ENCODE assay signal across 8 cellular contexts in genomic region chr19:40139533-40140287, GRCh38. TPM values are rescaled to one million over a fixed set of nuclear protein-coding genes. Genes with fewer than 3 reads are reported as not detected.
DNase-seq lines count a peak whose midpoint lies in the region; ATAC-seq, FAIRE-seq and TF ChIP-seq lines count a peak whose summit lies in the region.

No MANE protein-coding gene starts in this region.

- H3K4me1 ChIP-seq in body of pancreas = no peaks in the 10 kb centered on the region

- no peaks in the 10 kb centered on the region for H3K36me3 ChIP-seq in body of pancreas (replicated peaks in 1 of 2; ENCODE audit: insufficient read depth in 1 of 2, low read depth in 2 of 2)

- intact Hi-C loops in CD14-positive monocyte (cut with micrococcal nuclease) (loop anchor here (1.0 to 10.0 kb wide), 3 partner anchors 83 to 145 kb away; partner anchors contain the start of gene AKT2 (in 1 of the 2)), body of pancreas (cut with DNase I) (loop anchor here (5.0 kb wide), 1 partner anchor 498 kb away; no protein-coding TSS in a partner anchor)

- TF ChIP-seq POLR2A in body of pancreas (IDR thresholded peaks at IDR 0.05) = no peak

- DNase-seq in CD14-positive monocyte (ENCODE audit: low spot score) = no peak
- peak; percentile 58 for DNase-seq in GM20000 (ENCODE audit: low spot score)
- peak; percentile 45 for DNase-seq in NCI-H460 (ENCODE audit: extremely low read depth, low read depth)
- peak in 2 of 4 donors; percentile 23 to 34 for DNase-seq in body of pancreas
- peak; percentile 45 for DNase-seq in kidney glomerular epithelial cell (lab: John Stamatoyannopoulos, UW)
- peak; percentile 51 for DNase-seq in urothelium cell line (ENCODE audit: low spot score)
- DNase-seq in activated effector memory CD4-positive, alpha-beta T cell treated with Interleukin-2 at 50 U/mL for 16 hours = no peak

- FAIRE-seq in urothelium cell line (lab: Jason Lieb, UNC) = peak; percentile 23

- peaks cover 19% of the 10 kb centered on the region for H3K4me1 Mint-ChIP-seq in CD14-positive monocyte

- TF ChIP-seq CTCF in CD14-positive monocyte (IDR thresholded peaks at IDR 0.05) (peak; percentile 76), GM20000 (IDR thresholded peaks at IDR 0.05; ENCODE audit: extremely low read depth, missing control alignments) (peak; percentile 38), body of pancreas (IDR thresholded peaks at IDR 0.05) (peak; percentile 56 to 88 (median 82))

- WGBS in body of pancreas, 2 donors = 14 to 24% methylated on average over 7 of the region's 7 CpGs

- H3K9me3 Mint-ChIP-seq in CD14-positive monocyte = peaks cover 0 to 2% (median 0%) of the 10 kb centered on the region in 7 donors

- no peaks in the 10 kb centered on the region for H3K27me3 ChIP-seq in body of pancreas

- ATAC-seq in body of pancreas = no peak
- ATAC-seq in HG02981 (IDR thresholded peaks at IDR 0.05; ENCODE audit: unreplicated experiment) = no peak

- H3K36me3 Mint-ChIP-seq in CD14-positive monocyte = no peaks in the 10 kb centered on the region

- H3K4me3 Mint-ChIP-seq in CD14-positive monocyte = no peak overlapping the region

- H3K27me3 Mint-ChIP-seq in CD14-positive monocyte (ENCODE audit: low read depth in 3 of 3) = peaks cover 9 to 12% (median 10%) of the 10 kb centered on the region in 3 donors

- H3K4me3 ChIP-seq in body of pancreas = no peak overlapping the region

- no peak overlapping the region for H3K27ac Mint-ChIP-seq in CD14-positive monocyte

- no peak overlapping the region for H3K27ac ChIP-seq in body of pancreas

- H3K9me3 ChIP-seq in body of pancreas = no peaks in the 10 kb centered on the region

RNA-seq across cellular contexts. Expression of gene ZNF780A, which starts 49.0 kb away (rescaled TPM):
- 10 to 100 TPM in 1 of 2 donors, 1 to 10 TPM in 1; 9.8 to 14.1 TPM for polyA plus RNA-seq in CD14-positive monocyte
- 11.2 and 18.3 TPM in 2 replicates for total RNA-seq in NCI-H460 (2014; rRNA removed; shearing (Covaris generic))
- polyA plus RNA-seq in NCI-H460 (2014; cell fraction: nucleus; rRNA removed) = 20.6 and 22.9 TPM in 2 replicates
- total RNA-seq in body of pancreas = 10 to 100 TPM in 1 of 2 donors, 1 to 10 TPM in 1; 3.3 to 18.9 TPM

RNA-seq across cellular contexts. Expression of gene MAP3K10, which starts 51.5 kb away (rescaled TPM):
- under 1 TPM in 1 of 2 donors, not detected in 1; 0.05 TPM for polyA plus RNA-seq in CD14-positive monocyte
- 6.0 and 7.4 TPM in 2 replicates for total RNA-seq in NCI-H460 (2014; rRNA removed; shearing (Covaris generic))
- 17.7 and 20.4 TPM in 2 replicates for polyA plus RNA-seq in NCI-H460 (2014; cell fraction: nucleus; rRNA removed)
- 10 to 100 TPM; 15.8 to 25.7 TPM for total RNA-seq in body of pancreas

Comparison
In these comparisons a context has a peak if more than half of its experiments do, and no peak if none do; other contexts are left out.
1. DNase-seq: peak in GM20000 (single experiment), NCI-H460 (single experiment), kidney glomerular epithelial cell (single experiment) and urothelium cell line (single experiment); none in CD14-positive monocyte (single experiment) and activated effector memory CD4-positive, alpha-beta T cell treated with Interleukin-2 at 50 U/mL for 16 hours (single experiment).
2. Peak in every context shown above with its lines, with median percentiles within 50 percentile points of each other: CTCF ChIP-seq.